Comparison of ENCODE assay signal across 1 cellular context in the genomic region with DNA sequence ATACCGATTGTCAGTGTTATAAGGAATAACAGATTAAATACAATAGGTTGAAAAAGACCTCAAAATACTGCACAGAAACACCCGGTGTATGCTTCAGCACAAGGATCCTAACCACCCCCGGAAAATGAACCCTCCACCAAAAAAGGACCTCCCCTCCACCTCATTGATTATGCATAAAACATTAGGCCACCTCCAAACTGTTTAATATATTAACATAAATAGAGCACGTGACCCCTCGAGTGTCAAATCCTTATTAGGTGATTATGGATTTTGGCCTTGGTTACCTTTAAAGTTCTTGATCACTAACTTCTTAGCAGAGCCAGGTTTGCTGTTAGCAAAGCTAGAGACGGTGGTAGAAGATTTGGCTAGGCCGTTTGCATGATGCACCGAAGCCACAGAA.
TF ChIP-seq lines count a peak whose summit lies in the region.

No MANE protein-coding gene starts in this region.

TF ChIP-seq in HepG2, 621 proteins besides CTCF, POLR2A, EP300 and RAD21 (continued from another document):
- TF ChIP-seq ZNF367 (CRISPR knock-in tag; IDR thresholded peaks at IDR 0.05; ENCODE audit: borderline replicate concordance) (no peak), ZNF687 (CRISPR knock-in tag; IDR thresholded peaks at IDR 0.05) (no peak), GABPA (IDR thresholded peaks at IDR 0.05; ENCODE audit: low read depth, low read length) (no peak), GABPA (CRISPR knock-in tag; IDR thresholded peaks at IDR 0.05; ENCODE audit: low read depth) (peak; percentile 14; the same call in 1 of the 2 replicates), ZBTB10 (CRISPR knock-in tag; IDR thresholded peaks at IDR 0.05; ENCODE audit: borderline replicate concordance) (no peak), ZNF430 (CRISPR knock-in tag; IDR thresholded peaks at IDR 0.05) (no peak), TRAFD1 (CRISPR knock-in tag; IDR thresholded peaks at IDR 0.05; ENCODE audit: borderline replicate concordance) (no peak), RFXAP (CRISPR knock-in tag; IDR thresholded peaks at IDR 0.05; ENCODE audit: borderline replicate concordance) (no peak), DMAP1 (CRISPR knock-in tag; IDR thresholded peaks at IDR 0.05) (no peak), CBX1 (IDR thresholded peaks at IDR 0.05; ENCODE audit: low read depth) (no peak), RBAK (CRISPR knock-in tag; IDR thresholded peaks at IDR 0.05) (no peak), MLX (CRISPR knock-in tag; IDR thresholded peaks at IDR 0.05) (no peak), ZNF484 (CRISPR knock-in tag; IDR thresholded peaks at IDR 0.05; ENCODE audit: borderline replicate concordance, low read depth) (no peak), JARID2 (CRISPR knock-in tag; IDR thresholded peaks at IDR 0.05; ENCODE audit: insufficient replicate concordance) (no peak), ZNF724P (CRISPR knock-in tag; IDR thresholded peaks at IDR 0.05; ENCODE audit: borderline replicate concordance) (no peak), POGZ (CRISPR knock-in tag; IDR thresholded peaks at IDR 0.05) (no peak), ZNF709 (CRISPR knock-in tag; IDR thresholded peaks at IDR 0.05) (no peak), ATAD3A (CRISPR knock-in tag; IDR thresholded peaks at IDR 0.05) (no peak), USF2 (IDR thresholded peaks at IDR 0.05; ENCODE audit: low read depth, low read length) (no peak), USF2 (CRISPR knock-in tag; IDR thresholded peaks at IDR 0.05; ENCODE audit: borderline replicate concordance) (peak; percentile 55; the same call in 1 of the 2 replicates)
